ENCODE assay signal across 16 cellular contexts in the genomic region with DNA sequence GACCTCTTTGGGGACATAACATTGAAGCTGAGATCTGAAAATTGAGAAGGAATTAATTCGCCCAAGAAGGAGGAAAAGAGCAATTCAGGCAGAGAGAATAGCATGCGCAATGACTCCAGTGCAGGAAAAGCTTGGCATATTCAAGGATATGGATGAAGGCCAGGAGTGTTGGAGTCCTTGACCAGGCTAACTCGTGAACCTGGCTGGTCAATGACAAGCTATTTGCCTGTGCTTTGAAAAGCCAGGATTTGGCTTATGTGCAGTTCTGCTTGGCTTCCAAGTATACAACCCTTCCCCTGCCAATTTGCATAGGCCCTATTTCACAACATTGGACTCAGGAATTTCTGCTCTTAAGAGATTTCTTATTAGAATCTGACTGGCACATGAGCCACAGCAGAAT.
DNase-seq lines count a peak whose midpoint lies in the region; ATAC-seq and TF ChIP-seq lines count a peak whose summit lies in the region.
"Had no signal": no experiment of that assay in that cellular context is flagged by ENCODE, and none has a peak within 500 bp of the region (broad histone marks: within the 10 kb centered on the region; RNA-seq: fewer than 3 reads in every experiment).

No MANE protein-coding gene starts in this region.

- DNase-seq in MG63 (peak; percentile 48), astrocyte of the hippocampus (ENCODE audit: low read depth, low spot score) (peak; percentile 70), midbrain (lab: John Stamatoyannopoulos, UW) (peak; percentile 66), renal cortical epithelial cell (ENCODE audit: low read depth) (peak; percentile 21), brain microvascular endothelial cell (no peak)
- no peak for DNase-seq in activated T-cell treated with anti-CD3 and anti-CD28 coated beads, Interleukin-2, amount 50 U/mL, for 72 hours
- DNase-seq: BE2C; CD4-positive, alpha-beta T cell; NCI-H1417 treated with DMSO at 0.1 percent for 48 hours; NCI-H2029; NCI-H510A treated with DMSO at 0.1 percent for 48 hours; NCI-H82 had no signal

- in situ Hi-C loops in brain microvascular endothelial cell (cut with HindIII; ENCODE audit: low pct_ligation_motif_present, low sequenced_read_pairs) = no loop called here

- H3K36me3 Mint-ChIP-seq in activated T-cell treated with anti-CD3 and anti-CD28 coated beads, Interleukin-2, amount 50 U/mL, for 72 hours (ENCODE audit: insufficient read depth in 2 of 2) = no peaks in the 10 kb centered on the region

- TF ChIP-seq POLR2A in GM18505 (IDR thresholded peaks at IDR 0.05; ENCODE audit: borderline replicate concordance, extremely low read depth, insufficient read depth, insufficient read length) = no peak

- H3K4me3 ChIP-seq in MG63 = no peak overlapping the region
- no peak overlapping the region for H3K4me3 ChIP-seq in brain microvascular endothelial cell (ENCODE audit: low read depth, low read length)
- H3K4me3 ChIP-seq: GM23338, SJSA1 had no signal

- H3K27me3 Mint-ChIP-seq in activated T-cell treated with anti-CD3 and anti-CD28 coated beads, Interleukin-2, amount 50 U/mL, for 72 hours (ENCODE audit: low read depth) = no peaks in the 10 kb centered on the region
- H3K27me3 Mint-ChIP-seq: CD4-positive, alpha-beta T cell had no signal

- H3K4me1 Mint-ChIP-seq in activated T-cell treated with anti-CD3 and anti-CD28 coated beads, Interleukin-2, amount 50 U/mL, for 72 hours (ENCODE audit: low read depth) = no peaks in the 10 kb centered on the region
- H3K4me1 Mint-ChIP-seq: GM23338 had no signal

- TF ChIP-seq CTCF in brain microvascular endothelial cell (IDR thresholded peaks at IDR 0.05; ENCODE audit: low read depth, low read length, missing control alignments) = no peak

- H3K27ac Mint-ChIP-seq in activated T-cell treated with anti-CD3 and anti-CD28 coated beads, Interleukin-2, amount 50 U/mL, for 72 hours = no peak overlapping the region
- H3K27ac Mint-ChIP-seq: CD4-positive, alpha-beta T cell; GM23338 had no signal

- ATAC-seq in activated T-cell treated with anti-CD3 and anti-CD28 coated beads, Interleukin-2, amount 50 U/mL, for 72 hours (replicated peaks in 1 of 2) = no peak
- ATAC-seq in GM18505 (IDR thresholded peaks at IDR 0.05; ENCODE audit: unreplicated experiment) = no peak
- ATAC-seq: GM23338, HCT116 had no signal

- no peaks in the 10 kb centered on the region for H3K9me3 Mint-ChIP-seq in activated T-cell treated with anti-CD3 and anti-CD28 coated beads, Interleukin-2, amount 50 U/mL, for 72 hours
- H3K9me3 Mint-ChIP-seq: CD4-positive, alpha-beta T cell; GM23338 had no signal

- no peak overlapping the region for H3K27ac ChIP-seq in brain microvascular endothelial cell
- H3K27ac ChIP-seq: SJSA1 had no signal

- H3K27me3 ChIP-seq in MG63 (no peaks in the 10 kb centered on the region), brain microvascular endothelial cell (replicated peaks) (no peaks in the 10 kb centered on the region)
- H3K27me3 ChIP-seq: BE2C, SJSA1 had no signal

- no peaks in the 10 kb centered on the region for H3K36me3 ChIP-seq in MG63
- H3K36me3 ChIP-seq in brain microvascular endothelial cell (replicated peaks) = no peaks in the 10 kb centered on the region
- H3K36me3 ChIP-seq: BE2C, SJSA1 had no signal

- no peak overlapping the region for H3K4me3 Mint-ChIP-seq in activated T-cell treated with anti-CD3 and anti-CD28 coated beads, Interleukin-2, amount 50 U/mL, for 72 hours
- H3K4me3 Mint-ChIP-seq: CD4-positive, alpha-beta T cell; GM23338 had no signal

- peaks cover 6% of the 10 kb centered on the region; the same call in 1 of the 2 replicates for H3K9me3 ChIP-seq in MG63
- H3K9me3 ChIP-seq: BE2C, SJSA1 had no signal

Comparison
In these comparisons a context has a peak if more than half of its experiments do, and no peak if none do; other contexts are left out.
1. DNase-seq: peak in MG63 (single experiment), astrocyte of the hippocampus (single experiment), midbrain (single experiment) and renal cortical epithelial cell (single experiment); none in brain microvascular endothelial cell (single experiment) and activated T-cell treated with anti-CD3 and anti-CD28 coated beads, Interleukin-2, amount 50 U/mL, for 72 hours (0 of 2).